In genomic region chr10:87092861-87093460, GRCh38 we compare ENCODE assay signal across 8 cellular contexts. TPM values are rescaled to one million over a fixed set of nuclear protein-coding genes. Genes with fewer than 3 reads are reported as not detected.
DNase-seq lines count a peak whose midpoint lies in the region; ATAC-seq and TF ChIP-seq lines count a peak whose summit lies in the region.

No MANE protein-coding gene starts in this region.

- no peaks in the 10 kb centered on the region for H3K36me3 ChIP-seq in mesendoderm (ENCODE audit: control insufficient read depth, insufficient read depth, low read length)
- H3K36me3 ChIP-seq in transverse colon: peaks cover 0 to 5% (median 2%) of the 10 kb centered on the region in 4 donors

- no peak for TF ChIP-seq EP300 in transverse colon (IDR thresholded peaks at IDR 0.05; ENCODE audit: low read depth)

- peaks cover 6% of the 10 kb centered on the region for H3K79me1 ChIP-seq in mesendoderm (ENCODE audit: low read length)

- H3K79me2 ChIP-seq in mesendoderm (ENCODE audit: control insufficient read depth, insufficient read depth, low read length): peaks cover 31% of the 10 kb centered on the region

- intact Hi-C loops in transverse colon (cut with DNase I; ENCODE audit: low total_unique reads): no loop called here

- peak; percentile 32 for ATAC-seq in GM19043 (IDR thresholded peaks at IDR 0.05; ENCODE audit: low read depth, unreplicated experiment)
- no peak for ATAC-seq in HG02970 (IDR thresholded peaks at IDR 0.05; ENCODE audit: low FRiP score, unreplicated experiment)
- ATAC-seq in HG03354 (IDR thresholded peaks at IDR 0.05; ENCODE audit: poor library complexity, severe bottlenecking, unreplicated experiment): no peak

- H3K27me3 ChIP-seq in mesendoderm (ENCODE audit: insufficient read depth, low read length, poor library complexity) (no peaks in the 10 kb centered on the region), transverse colon (no peaks in the 10 kb centered on the region)

- DNase-seq in AG09309 (ENCODE audit: low read depth) (no peak), RPMI8226 (peak; percentile 55), dedifferentiated amniotic fluid mesenchymal stem cell (ENCODE audit: extremely low spot score) (peak; percentile 19), mesendoderm (peak; percentile 82), transverse colon (peak; percentile 38)

- in situ Hi-C loops in transverse colon (cut with MboI; ENCODE audit: low pct_ligation_motif_present in 1 of 4, low pct_unique_long_range_greater_than_20kb in 1 of 4, low sequenced_read_pairs in 3 of 4): no loop called here

- TF ChIP-seq CTCF in AG09309 (IDR thresholded peaks at IDR 0.05; ENCODE audit: control insufficient read depth, insufficient read depth, low read depth, low read length, missing control alignments) (no peak), transverse colon (IDR thresholded peaks at IDR 0.05) (no peak)

- peak overlapping the region; percentile 77 for H3K56ac ChIP-seq in mesendoderm (ENCODE audit: low read length)

- H3K23ac ChIP-seq in mesendoderm (ENCODE audit: low read length): no peak overlapping the region

- H4K8ac ChIP-seq in mesendoderm (ENCODE audit: low read depth, low read length): no peak overlapping the region

- H2BK120ac ChIP-seq in mesendoderm (ENCODE audit: low read depth, low read length): no peak overlapping the region

- H3K4me2 ChIP-seq in mesendoderm (ENCODE audit: low read length): peak overlapping the region; percentile 77

- H3K27ac ChIP-seq in mesendoderm (ENCODE audit: low read depth, low read length) (no peak overlapping the region), transverse colon (peak overlapping the region; percentile 97 to 99 (median 99))

- no peaks in the 10 kb centered on the region for H3K9me3 ChIP-seq in transverse colon

- peak overlapping the region; percentile 67 for H3K9ac ChIP-seq in mesendoderm (ENCODE audit: low read length)

- H2AK5ac ChIP-seq in mesendoderm (ENCODE audit: low read length): no peak overlapping the region

- no peak overlapping the region for H2BK5ac ChIP-seq in mesendoderm (ENCODE audit: low read length)

- TF ChIP-seq POLR2A in transverse colon (IDR thresholded peaks at IDR 0.05): peak; percentile 13

- H3K4ac ChIP-seq in mesendoderm (ENCODE audit: low read depth, low read length): no peak overlapping the region

- WGBS in mesendoderm (ENCODE audit: extremely low coverage, insufficient coverage, low lambda C conversion rate): no CpG with 5 or more reads among the region's 7 CpGs
- 2 to 6% methylated on average over 6 to 7 of the region's 7 CpGs for WGBS in transverse colon (ENCODE audit: low coverage in 1 of 2), 2 donors

- H2BK15ac ChIP-seq in mesendoderm (replicated peaks; ENCODE audit: low read depth): no peak overlapping the region

- H3K18ac ChIP-seq in mesendoderm (ENCODE audit: low read length): no peak overlapping the region

- H3K4me3 ChIP-seq in AG09309 (ENCODE audit: control insufficient read depth, low read depth, low read length): peak overlapping the region; percentile 81
- H3K4me3 ChIP-seq in mesendoderm (ENCODE audit: low read length): peak overlapping the region; percentile 55
- peak overlapping the region; percentile 74 to 90 (median 77) for H3K4me3 ChIP-seq in transverse colon

- no peaks in the 10 kb centered on the region for H3K4me1 ChIP-seq in mesendoderm (ENCODE audit: control insufficient read depth, low read depth, low read length)
- H3K4me1 ChIP-seq in transverse colon: peaks cover 13 to 64% (median 32%) of the 10 kb centered on the region in 4 donors

- no peak overlapping the region for H4K5ac ChIP-seq in mesendoderm (ENCODE audit: low read length)

RNA-seq across cellular contexts. Expression of gene GLUD1, which starts 1.7 kb away (rescaled TPM):
- polyA plus RNA-seq in mesendoderm (2013, experiment 1 of 2): 61.6 TPM
- 61.5 TPM for polyA plus RNA-seq in mesendoderm (2013, experiment 2 of 2)
- total RNA-seq in transverse colon: 100 to 1,000 TPM; 150 to 293 (median 201) TPM

RNA-seq across cellular contexts. Expression of gene SHLD2, which starts 2.0 kb away (rescaled TPM):
- 32.1 TPM for polyA plus RNA-seq in mesendoderm (2013, experiment 1 of 2)
- 31.4 TPM for polyA plus RNA-seq in mesendoderm (2013, experiment 2 of 2)
- total RNA-seq in transverse colon: 10 to 100 TPM; 21.7 to 43.7 (median 37.3) TPM
